In the genomic region with DNA sequence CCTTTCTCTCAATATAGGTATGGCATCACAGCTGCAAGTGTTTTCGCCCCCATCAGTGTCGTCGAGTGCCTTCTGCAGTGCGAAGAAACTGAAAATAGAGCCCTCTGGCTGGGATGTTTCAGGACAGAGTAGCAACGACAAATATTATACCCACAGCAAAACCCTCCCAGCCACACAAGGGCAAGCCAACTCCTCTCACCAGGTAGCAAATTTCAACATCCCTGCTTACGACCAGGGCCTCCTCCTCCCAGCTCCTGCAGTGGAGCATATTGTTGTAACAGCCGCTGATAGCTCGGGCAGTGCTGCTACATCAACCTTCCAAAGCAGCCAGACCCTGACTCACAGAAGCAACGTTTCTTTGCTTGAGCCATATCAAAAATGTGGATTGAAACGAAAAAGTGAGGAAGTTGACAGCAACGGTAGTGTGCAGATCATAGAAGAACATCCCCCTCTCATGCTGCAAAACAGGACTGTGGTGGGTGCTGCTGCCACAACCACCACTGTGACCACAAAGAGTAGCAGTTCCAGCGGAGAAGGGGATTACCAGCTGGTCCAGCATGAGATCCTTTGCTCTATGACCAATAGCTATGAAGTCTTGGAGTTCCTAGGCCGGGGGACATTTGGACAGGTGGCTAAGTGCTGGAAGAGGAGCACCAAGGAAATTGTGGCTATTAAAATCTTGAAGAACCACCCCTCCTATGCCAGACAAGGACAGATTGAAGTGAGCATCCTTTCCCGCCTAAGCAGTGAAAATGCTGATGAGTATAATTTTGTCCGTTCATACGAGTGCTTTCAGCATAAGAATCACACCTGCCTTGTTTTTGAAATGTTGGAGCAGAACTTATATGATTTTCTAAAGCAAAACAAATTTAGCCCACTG, we compare ENCODE assay signal across 9 cellular contexts. TPM values are rescaled to one million over a fixed set of nuclear protein-coding genes. Genes with fewer than 3 reads are reported as not detected.
DNase-seq lines count a peak whose midpoint lies in the region; ATAC-seq, FAIRE-seq and TF ChIP-seq lines count a peak whose summit lies in the region.
"Had no signal": no experiment of that assay in that cellular context is flagged by ENCODE, and none has a peak within 500 bp of the region (broad histone marks: within the 10 kb centered on the region; RNA-seq: fewer than 3 reads in every experiment).

No MANE protein-coding gene starts in this region.

- TF ChIP-seq CTCF in pancreas (IDR thresholded peaks at IDR 0.05) = no peak

- H3K27ac ChIP-seq in trophoblast cell (ENCODE audit: low read depth, low read length) (no peak overlapping the region), pancreas (no peak overlapping the region)

- no peak overlapping the region for H3K9ac ChIP-seq in trophoblast cell (ENCODE audit: low read length)

- no peak overlapping the region for H3K4me2 ChIP-seq in trophoblast cell (ENCODE audit: low read length)

- peak overlapping the region; percentile 80 for H3K4me3 Mint-ChIP-seq in activated naive CD4-positive, alpha-beta T cell treated with anti-CD3 and anti-CD28 coated beads, Interleukin-2, amount 50 U/mL, for 24 hours

- H4K12ac ChIP-seq in trophoblast cell (ENCODE audit: low read depth, low read length) = no peak overlapping the region

- no peak overlapping the region for H2BK5ac ChIP-seq in trophoblast cell (ENCODE audit: low read depth, low read length, poor library complexity)

- H3K27me3 ChIP-seq in trophoblast cell (ENCODE audit: insufficient read depth, low read length) = no peaks in the 10 kb centered on the region
- H3K27me3 ChIP-seq in pancreas = no peaks in the 10 kb centered on the region

- no peak overlapping the region for H3K4ac ChIP-seq in trophoblast cell (ENCODE audit: low read depth, low read length)

- DNase-seq in MV-4-11 (lab: John Stamatoyannopoulos, UW) (peak; percentile 95), trophoblast cell (no peak), NCI-H1436 (lab: John Stamatoyannopoulos, UW) (no peak), pancreas (no peak), NCI-H446 treated with DMSO at 0.1 percent for 48 hours (lab: John Stamatoyannopoulos, UW) (no peak)
- peak; percentile 24 for DNase-seq in stimulated activated CD8-positive, alpha-beta memory T cell treated with anti-CD3 and anti-CD28 coated beads, Interleukin-12 subunit alpha, Interleukin-12 subunit beta, amount 100 ng/mL, for 4 hours (ENCODE audit: low read depth)
- DNase-seq: SHP77 treated with DMSO at 0.1 percent for 48 hours had no signal

- H3K4me1 Mint-ChIP-seq in activated naive CD4-positive, alpha-beta T cell treated with anti-CD3 and anti-CD28 coated beads, Interleukin-2, amount 50 U/mL, for 24 hours = peaks cover 82% of the 10 kb centered on the region

- no peak overlapping the region for H4K8ac ChIP-seq in trophoblast cell (ENCODE audit: low read depth, low read length)

- no peak overlapping the region for H2BK120ac ChIP-seq in trophoblast cell (ENCODE audit: insufficient read depth, low read length, poor library complexity)

- no peak overlapping the region for H3K23ac ChIP-seq in trophoblast cell (ENCODE audit: low read length)

- peaks cover 0 to 2% of the 10 kb centered on the region in 2 experiments for H3K4me1 ChIP-seq in trophoblast cell (ENCODE audit: control insufficient read depth in 1 of 2, insufficient read depth in 2 of 2, low read length in 2 of 2)
- H3K4me1 ChIP-seq in pancreas = peaks cover 0 to 8% (median 3%) of the 10 kb centered on the region in 3 donors

- H3K36me3 Mint-ChIP-seq in activated naive CD4-positive, alpha-beta T cell treated with anti-CD3 and anti-CD28 coated beads, Interleukin-2, amount 50 U/mL, for 24 hours = peaks cover 14% of the 10 kb centered on the region

- H3K14ac ChIP-seq in trophoblast cell (ENCODE audit: low read length) = no peak overlapping the region

- H3K36me3 ChIP-seq in trophoblast cell (ENCODE audit: control insufficient read depth in 1 of 2, insufficient read depth in 2 of 2, low read length in 2 of 2) = peaks cover 12 to 16% of the 10 kb centered on the region in 2 experiments
- peaks cover 0 to 3% (median 0%) of the 10 kb centered on the region in 3 donors for H3K36me3 ChIP-seq in pancreas

- intact Hi-C loops in pancreas (cut with DNase I) = no loop called here

- no peaks in the 10 kb centered on the region for H3K27me3 Mint-ChIP-seq in activated naive CD4-positive, alpha-beta T cell treated with anti-CD3 and anti-CD28 coated beads, Interleukin-2, amount 50 U/mL, for 24 hours

- H3K9me3 ChIP-seq in trophoblast cell (ENCODE audit: insufficient read depth, low read depth, low read length) = no peaks in the 10 kb centered on the region
- H3K9me3 ChIP-seq in pancreas = no peaks in the 10 kb centered on the region

- H3K79me1 ChIP-seq in trophoblast cell (ENCODE audit: low read length) = no peaks in the 10 kb centered on the region

- H3K18ac ChIP-seq in trophoblast cell (ENCODE audit: low read length) = no peak overlapping the region

- no CpG with 5 or more reads among the region's 16 CpGs for WGBS in trophoblast cell (ENCODE audit: extremely low coverage, insufficient coverage, insufficient read length)
- WGBS in pancreas, 2 donors = 81 to 88% methylated on average over 16 of the region's 16 CpGs

- no peak overlapping the region for H3K4me3 ChIP-seq in trophoblast cell (ENCODE audit: low read depth, low read length)
- H3K4me3 ChIP-seq in pancreas = no peak overlapping the region

- FAIRE-seq in pancreas (lab: Jason Lieb, UNC) = no peak

- peaks cover 3% of the 10 kb centered on the region for H3K79me2 ChIP-seq in trophoblast cell (ENCODE audit: control insufficient read depth, insufficient read depth, low read length, poor library complexity)

- H2BK12ac ChIP-seq in trophoblast cell (ENCODE audit: low read length) = no peak overlapping the region

- no peak overlapping the region for H2AFZ ChIP-seq in trophoblast cell (ENCODE audit: insufficient read depth, low read length, poor library complexity)

- ATAC-seq in GM21576 (IDR thresholded peaks at IDR 0.05; ENCODE audit: unreplicated experiment) (peak; percentile 61), pancreas (no peak)

- H2AK5ac ChIP-seq in trophoblast cell (ENCODE audit: low read length) = no peak overlapping the region

- peak overlapping the region; percentile 91 for H3K27ac Mint-ChIP-seq in activated naive CD4-positive, alpha-beta T cell treated with anti-CD3 and anti-CD28 coated beads, Interleukin-2, amount 50 U/mL, for 24 hours

- no peak overlapping the region for H4K91ac ChIP-seq in trophoblast cell (ENCODE audit: low read depth, low read length)

- H3K9me3 Mint-ChIP-seq in activated naive CD4-positive, alpha-beta T cell treated with anti-CD3 and anti-CD28 coated beads, Interleukin-2, amount 50 U/mL, for 24 hours = peaks cover 3% of the 10 kb centered on the region

RNA-seq across cellular contexts. Expression of gene HIPK1, which starts 11.5 kb away (rescaled TPM):
- polyA plus RNA-seq in trophoblast cell (2013) = 20.6 and 22.0 TPM in 2 replicates
- 10 to 100 TPM; 27.9 to 42.1 (median 30.4) TPM for total RNA-seq in pancreas
- 10 to 100 TPM in 1 of 2 donors, 1 to 10 TPM in 1; 6.8 to 16.5 TPM for polyA plus RNA-seq in pancreas

RNA-seq across cellular contexts. Expression of gene DCLRE1B, which starts 35.5 kb away (rescaled TPM):
- 7.3 and 7.6 TPM in 2 replicates for polyA plus RNA-seq in trophoblast cell (2013)
- total RNA-seq in pancreas = 1 to 10 TPM in 5 of 6 donors, under 1 TPM in 1; 0.71 to 2.7 (median 1.5) TPM
- 1 to 10 TPM in 1 of 2 donors, under 1 TPM in 1; 0.68 to 1.2 TPM for polyA plus RNA-seq in pancreas

RNA-seq across cellular contexts. Expression of gene AP4B1, which starts 36.0 kb away (rescaled TPM):
- polyA plus RNA-seq in trophoblast cell (2013) = 5.9 TPM in 2 replicates
- total RNA-seq in pancreas = 10 to 100 TPM in 5 of 6 donors, 1 to 10 TPM in 1; 8.2 to 16.4 (median 11.8) TPM
- polyA plus RNA-seq in pancreas = 10 to 100 TPM; 17.4 to 37.5 TPM

RNA-seq across cellular contexts. Expression of gene OLFML3, which starts 38.7 kb away (rescaled TPM):
- polyA plus RNA-seq in trophoblast cell (2013) = 142 and 148 TPM in 2 replicates
- 10 to 100 TPM in 3 of 6 donors, 1 to 10 TPM in 3; 3.7 to 39.2 (median 11.0) TPM for total RNA-seq in pancreas
- 10 to 100 TPM in 1 of 2 donors, 1 to 10 TPM in 1; 9.1 to 11.3 TPM for polyA plus RNA-seq in pancreas

RNA-seq across cellular contexts. Expression of gene BCL2L15, which starts 53.2 kb away (rescaled TPM):
- polyA plus RNA-seq in trophoblast cell (2013) = 0.06 and 0.07 TPM in 2 replicates
- total RNA-seq in pancreas = 10 to 100 TPM; 13.9 to 25.8 (median 16.2) TPM
- polyA plus RNA-seq in pancreas = 10 to 100 TPM in 1 of 2 donors, 1 to 10 TPM in 1; 4.9 to 13.6 TPM

Comparison
In these comparisons a context has a peak if more than half of its experiments do, and no peak if none do; other contexts are left out.
1. DNase-seq: peak in MV-4-11 (single experiment) and stimulated activated CD8-positive, alpha-beta memory T cell treated with anti-CD3 and anti-CD28 coated beads, Interleukin-12 subunit alpha, Interleukin-12 subunit beta, amount 100 ng/mL, for 4 hours (single experiment); none in trophoblast cell (0 of 2), NCI-H1436 (single experiment), pancreas (0 of 6) and NCI-H446 treated with DMSO at 0.1 percent for 48 hours (single experiment).